In the genomic region with DNA sequence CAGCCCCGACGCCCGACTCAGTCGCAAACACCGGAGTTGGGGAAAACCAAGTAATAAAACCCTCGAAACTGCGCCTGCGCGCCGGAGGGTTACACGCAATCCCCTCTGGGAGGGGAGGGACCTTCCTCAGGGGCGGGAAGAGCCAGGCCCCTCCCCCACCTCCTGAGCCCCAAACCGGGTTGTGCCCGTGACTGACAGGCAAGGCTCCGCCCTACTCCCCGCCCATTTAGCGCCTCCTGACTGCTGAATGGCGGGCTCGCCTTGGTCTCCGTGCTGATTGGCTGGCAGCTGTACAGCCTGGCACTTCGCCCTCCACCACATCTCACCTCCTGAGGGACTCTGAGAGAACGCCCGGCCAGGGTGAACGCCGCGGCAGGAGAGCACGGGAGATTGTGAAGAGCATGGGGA, we compare ENCODE assay signal across 9 cellular contexts. TPM values are rescaled to one million over a fixed set of nuclear protein-coding genes. Genes with fewer than 3 reads are reported as not detected.
DNase-seq lines count a peak whose midpoint lies in the region; ATAC-seq and TF ChIP-seq lines count a peak whose summit lies in the region.
"Had no signal": no experiment of that assay in that cellular context is flagged by ENCODE, and none has a peak within 500 bp of the region (broad histone marks: within the 10 kb centered on the region; RNA-seq: fewer than 3 reads in every experiment).

A gene (plus strand): TSS at position 332 of the 408 bp plus-strand sequence. CDS start 1,425 bp downstream, outside the sequence.

- intact Hi-C loops in activated T-helper 1 cell treated with anti-CD3 and anti-CD28 coated beads, Interleukin-12 subunit alpha, Interleukin-12 subunit beta, Interleukin-2, Interleukin-4 antibody, amounts not matched to agents 30 ng/mL and 10 ng/mL and 1 ng/mL, durations not matched to agents 14 hours and 24 hours and 36 hours (cut with micrococcal nuclease) = no loop called here
- intact Hi-C loops in CD4-positive, alpha-beta memory T cell (cut with micrococcal nuclease) = no loop called here
- intact Hi-C loops in Calu3 (cut with micrococcal nuclease; ENCODE audit: unreplicated experiment) = no loop called here

- no peak within 1 kb of the TSS for H3K27ac ChIP-seq in CD4-positive, alpha-beta memory T cell (ENCODE audit: low read depth, low read length)
- H3K27ac ChIP-seq: breast epithelium had no signal

- H3K4me3 ChIP-seq in CD4-positive, alpha-beta memory T cell (ENCODE audit: low read length in 2 of 2) = no peak within 1 kb of the TSS

- no peaks in the 10 kb centered on the region for H3K4me1 ChIP-seq in CD4-positive, alpha-beta memory T cell (ENCODE audit: insufficient read depth, low read length)
- H3K4me1 ChIP-seq: breast epithelium had no signal

- no TSS peak for BruUV-seq in Calu3 (replicated peaks; lab: Mats Ljungman, UMichigan)

- H3K36me3 ChIP-seq in CD4-positive, alpha-beta memory T cell (ENCODE audit: insufficient read depth, low read length) = no peaks in the 10 kb centered on the region
- H3K36me3 ChIP-seq: breast epithelium had no signal

- H3K9me3 Mint-ChIP-seq in stimulated activated naive B cell treated with anti-CD40 and anti-IgM and Interleukin-4, amounts not matched to agents 10 μg/mL and 1 μg/mL and 100 μg/mL, for 72 hours = peaks cover 13 to 16% of the 10 kb centered on the region in 2 donors
- H3K9me3 Mint-ChIP-seq in activated T-helper 1 cell treated with anti-CD3 and anti-CD28 coated beads, Interleukin-12 subunit alpha, Interleukin-12 subunit beta, Interleukin-2, Interleukin-4 antibody, amounts not matched to agents 30 ng/mL and 10 ng/mL and 1 ng/mL, durations not matched to agents 14 hours and 24 hours and 36 hours = peaks cover 35% of the 10 kb centered on the region
- peaks cover 2 to 35% (median 19%) of the 10 kb centered on the region in 8 donors for H3K9me3 Mint-ChIP-seq in CD4-positive, alpha-beta memory T cell
- peaks cover 7% of the 10 kb centered on the region for H3K9me3 Mint-ChIP-seq in Calu3 (ENCODE audit: low read depth, unreplicated experiment)

- H3K4me3 Mint-ChIP-seq in stimulated activated naive B cell treated with anti-CD40 and anti-IgM and Interleukin-4, amounts not matched to agents 10 μg/mL and 1 μg/mL and 100 μg/mL, for 72 hours = peak within 1 kb of the TSS in 1 of 2 donors; percentile 19
- no peak within 1 kb of the TSS for H3K4me3 Mint-ChIP-seq in activated T-helper 1 cell treated with anti-CD3 and anti-CD28 coated beads, Interleukin-12 subunit alpha, Interleukin-12 subunit beta, Interleukin-2, Interleukin-4 antibody, amounts not matched to agents 30 ng/mL and 10 ng/mL and 1 ng/mL, durations not matched to agents 14 hours and 24 hours and 36 hours
- H3K4me3 Mint-ChIP-seq in CD4-positive, alpha-beta memory T cell = no peak within 1 kb of the TSS
- H3K4me3 Mint-ChIP-seq in Calu3 (ENCODE audit: low read depth, unreplicated experiment) = no peak within 1 kb of the TSS

- DNase-seq in activated CD4-positive, alpha-beta T cell treated with anti-CD3 and anti-CD28 coated beads for 48 hours = peak; percentile 33
- no peak for DNase-seq in activated CD4-positive, alpha-beta T cell treated with anti-CD3 and anti-CD28 coated beads for 4 hours
- DNase-seq in iPS DF 4.7 (ENCODE audit: extremely low read depth, low spot score) (peak; percentile 60), Calu3 (no peak)
- no peak for DNase-seq in stimulated activated naive B cell treated with anti-CD40 and anti-IgM and Interleukin-4, amounts not matched to agents 10 μg/mL and 1 μg/mL and 100 μg/mL, for 72 hours
- DNase-seq in activated T-helper 1 cell treated with anti-CD3 and anti-CD28 coated beads, Interleukin-12 subunit alpha, Interleukin-12 subunit beta, Interleukin-2, Interleukin-4 antibody, amounts not matched to agents 30 ng/mL and 10 ng/mL and 1 ng/mL, durations not matched to agents 14 hours and 24 hours and 36 hours (ENCODE audit: low spot score) = no peak
- DNase-seq in CD4-positive, alpha-beta memory T cell = no peak

- H3K27me3 Mint-ChIP-seq in stimulated activated naive B cell treated with anti-CD40 and anti-IgM and Interleukin-4, amounts not matched to agents 10 μg/mL and 1 μg/mL and 100 μg/mL, for 72 hours = no peaks in the 10 kb centered on the region
- H3K27me3 Mint-ChIP-seq in activated T-helper 1 cell treated with anti-CD3 and anti-CD28 coated beads, Interleukin-12 subunit alpha, Interleukin-12 subunit beta, Interleukin-2, Interleukin-4 antibody, amounts not matched to agents 30 ng/mL and 10 ng/mL and 1 ng/mL, durations not matched to agents 14 hours and 24 hours and 36 hours (ENCODE audit: insufficient read depth) = no peaks in the 10 kb centered on the region
- no peaks in the 10 kb centered on the region for H3K27me3 Mint-ChIP-seq in CD4-positive, alpha-beta memory T cell
- no peaks in the 10 kb centered on the region for H3K27me3 Mint-ChIP-seq in Calu3 (ENCODE audit: unreplicated experiment)

- CTCF ChIA-PET in CD4-positive, alpha-beta memory T cell (lab: Charles Lee; ENCODE audit: partially characterized antibody) = no interaction called here
- CTCF ChIA-PET in Calu3 (lab: Charles Lee) = no interaction called here

- no peaks in the 10 kb centered on the region for H3K9me3 ChIP-seq in CD4-positive, alpha-beta memory T cell (ENCODE audit: control insufficient read depth in 1 of 2, low read length in 2 of 2)
- H3K9me3 ChIP-seq: breast epithelium had no signal

- no peak for TF ChIP-seq CTCF in Calu3 (IDR thresholded peaks at IDR 0.05; ENCODE audit: unreplicated experiment)

- no peak within 1 kb of the TSS for H3K27ac Mint-ChIP-seq in stimulated activated naive B cell treated with anti-CD40 and anti-IgM and Interleukin-4, amounts not matched to agents 10 μg/mL and 1 μg/mL and 100 μg/mL, for 72 hours
- H3K27ac Mint-ChIP-seq in activated T-helper 1 cell treated with anti-CD3 and anti-CD28 coated beads, Interleukin-12 subunit alpha, Interleukin-12 subunit beta, Interleukin-2, Interleukin-4 antibody, amounts not matched to agents 30 ng/mL and 10 ng/mL and 1 ng/mL, durations not matched to agents 14 hours and 24 hours and 36 hours = no peak within 1 kb of the TSS
- no peak within 1 kb of the TSS for H3K27ac Mint-ChIP-seq in CD4-positive, alpha-beta memory T cell
- no peak within 1 kb of the TSS for H3K27ac Mint-ChIP-seq in Calu3 (ENCODE audit: unreplicated experiment)

- peak; percentile 94 for ATAC-seq in SK-N-SH treated with all-trans-retinoic acid at 6 μM for 48 hours
- ATAC-seq in stimulated activated naive B cell treated with anti-CD40 and anti-IgM and Interleukin-4, amounts not matched to agents 10 μg/mL and 1 μg/mL and 100 μg/mL, for 72 hours (replicated peaks) = peak; percentile 54 to 64

- peaks cover 0 to 4% of the 10 kb centered on the region in 2 donors for H3K36me3 Mint-ChIP-seq in stimulated activated naive B cell treated with anti-CD40 and anti-IgM and Interleukin-4, amounts not matched to agents 10 μg/mL and 1 μg/mL and 100 μg/mL, for 72 hours
- H3K36me3 Mint-ChIP-seq in activated T-helper 1 cell treated with anti-CD3 and anti-CD28 coated beads, Interleukin-12 subunit alpha, Interleukin-12 subunit beta, Interleukin-2, Interleukin-4 antibody, amounts not matched to agents 30 ng/mL and 10 ng/mL and 1 ng/mL, durations not matched to agents 14 hours and 24 hours and 36 hours (ENCODE audit: low read depth) = no peaks in the 10 kb centered on the region
- H3K36me3 Mint-ChIP-seq in CD4-positive, alpha-beta memory T cell = no peaks in the 10 kb centered on the region
- no peaks in the 10 kb centered on the region for H3K36me3 Mint-ChIP-seq in Calu3 (ENCODE audit: insufficient read depth, unreplicated experiment)

- no peaks in the 10 kb centered on the region for H3K4me1 Mint-ChIP-seq in stimulated activated naive B cell treated with anti-CD40 and anti-IgM and Interleukin-4, amounts not matched to agents 10 μg/mL and 1 μg/mL and 100 μg/mL, for 72 hours
- no peaks in the 10 kb centered on the region for H3K4me1 Mint-ChIP-seq in activated T-helper 1 cell treated with anti-CD3 and anti-CD28 coated beads, Interleukin-12 subunit alpha, Interleukin-12 subunit beta, Interleukin-2, Interleukin-4 antibody, amounts not matched to agents 30 ng/mL and 10 ng/mL and 1 ng/mL, durations not matched to agents 14 hours and 24 hours and 36 hours (ENCODE audit: low read depth)
- H3K4me1 Mint-ChIP-seq in CD4-positive, alpha-beta memory T cell = no peaks in the 10 kb centered on the region
- no peaks in the 10 kb centered on the region for H3K4me1 Mint-ChIP-seq in Calu3 (ENCODE audit: low read depth, unreplicated experiment)

- POLR2A ChIA-PET in CD4-positive, alpha-beta memory T cell (lab: Charles Lee; ENCODE audit: partially characterized antibody) = no interaction called here

- H3K27me3 ChIP-seq in CD4-positive, alpha-beta memory T cell (ENCODE audit: insufficient read depth, low read length) = no peaks in the 10 kb centered on the region
- H3K27me3 ChIP-seq: breast epithelium had no signal

TF ChIP-seq in SK-N-SH treated with all-trans-retinoic acid at 6 μM for 48 hours, 23 proteins besides CTCF, POLR2A, EP300 and RAD21 (continues in another document):
- no peak for TF ChIP-seq OSR1 (CRISPR knock-in tag; IDR thresholded peaks at IDR 0.05)
- TF ChIP-seq CSDC2 (CRISPR knock-in tag; IDR thresholded peaks at IDR 0.05) = no peak
- TF ChIP-seq, protein P1, sequence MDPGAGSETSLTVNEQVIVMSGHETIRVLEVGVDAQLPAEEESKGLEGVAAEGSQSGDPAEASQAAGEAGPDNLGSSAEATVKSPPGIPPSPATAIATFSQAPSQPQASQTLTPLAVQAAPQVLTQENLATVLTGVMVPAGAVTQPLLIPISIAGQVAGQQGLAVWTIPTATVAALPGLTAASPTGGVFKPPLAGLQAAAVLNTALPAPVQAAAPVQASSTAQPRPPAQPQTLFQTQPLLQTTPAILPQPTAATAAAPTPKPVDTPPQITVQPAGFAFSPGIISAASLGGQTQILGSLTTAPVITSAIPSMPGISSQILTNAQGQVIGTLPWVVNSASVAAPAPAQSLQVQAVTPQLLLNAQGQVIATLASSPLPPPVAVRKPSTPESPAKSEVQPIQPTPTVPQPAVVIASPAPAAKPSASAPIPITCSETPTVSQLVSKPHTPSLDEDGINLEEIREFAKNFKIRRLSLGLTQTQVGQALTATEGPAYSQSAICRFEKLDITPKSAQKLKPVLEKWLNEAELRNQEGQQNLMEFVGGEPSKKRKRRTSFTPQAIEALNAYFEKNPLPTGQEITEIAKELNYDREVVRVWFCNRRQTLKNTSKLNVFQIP (CRISPR knock-in tag; IDR thresholded peaks at IDR 0.05; ENCODE audit: borderline replicate concordance, low read depth) = no peak

RNA-seq across cellular contexts. Expression of the gene that starts here (rescaled TPM):
- total RNA-seq in activated T-helper 1 cell treated with anti-CD3 and anti-CD28 coated beads, Interleukin-12 subunit alpha, Interleukin-12 subunit beta, Interleukin-2, Interleukin-4 antibody, amounts not matched to agents 30 ng/mL and 10 ng/mL and 1 ng/mL, durations not matched to agents 14 hours and 24 hours and 36 hours = not detected in 2 replicates
- not detected for total RNA-seq in CD4-positive, alpha-beta memory T cell
- polyA plus RNA-seq in CD4-positive, alpha-beta memory T cell = not detected
- not detected in 2 replicates for total RNA-seq in Calu3 (2022)
- total RNA-seq: breast epithelium had no signal

Comparison
In these comparisons a context has a peak if more than half of its experiments do, and no peak if none do; other contexts are left out.
1. DNase-seq: peak in activated CD4-positive, alpha-beta T cell treated with anti-CD3 and anti-CD28 coated beads for 48 hours (single experiment) and iPS DF 4.7 (single experiment); none in activated CD4-positive, alpha-beta T cell treated with anti-CD3 and anti-CD28 coated beads for 4 hours (0 of 2), stimulated activated naive B cell treated with anti-CD40 and anti-IgM and Interleukin-4, amounts not matched to agents 10 μg/mL and 1 μg/mL and 100 μg/mL, for 72 hours (single experiment), activated T-helper 1 cell treated with anti-CD3 and anti-CD28 coated beads, Interleukin-12 subunit alpha, Interleukin-12 subunit beta, Interleukin-2, Interleukin-4 antibody, amounts not matched to agents 30 ng/mL and 10 ng/mL and 1 ng/mL, durations not matched to agents 14 hours and 24 hours and 36 hours (single experiment), CD4-positive, alpha-beta memory T cell (0 of 5) and Calu3 (single experiment).